Comparison of ENCODE assay signal across 20 cellular contexts in genomic region chr15:61133361-61133760, GRCh38.
A peak's percentile ranks its signal among the peaks of the same experiment; 100 is the strongest.
DNase-seq lines count a peak whose midpoint lies in the region; ATAC-seq, FAIRE-seq and TF ChIP-seq lines count a peak whose summit lies in the region.
"Had no signal": no experiment of that assay in that cellular context is flagged by ENCODE, and none has a peak within 500 bp of the region (broad histone marks: within the 10 kb centered on the region; RNA-seq: fewer than 3 reads in every experiment).

No MANE protein-coding gene starts in this region.

- H3K9ac ChIP-seq in astrocyte (ENCODE audit: low read length) (no peak overlapping the region), mesenchymal stem cell (ENCODE audit: low read length) (peak overlapping the region; percentile 1), skeletal muscle tissue (ENCODE audit: low read depth in 1 of 3, low read length in 3 of 3) (no peak overlapping the region)
- H3K9ac ChIP-seq: BLaER1 treated with 17β-estradiol and CSF1 and Interleukin-3, amounts not matched to agents 10 nM and 100 nM had no signal

- no peaks in the 10 kb centered on the region for H3K36me3 Mint-ChIP-seq in astrocyte (ENCODE audit: low read depth, unreplicated experiment)

- H2BK12ac ChIP-seq in mesenchymal stem cell (ENCODE audit: low read length in 2 of 2): no peak overlapping the region

- H2BK5ac ChIP-seq in mesenchymal stem cell (ENCODE audit: low read depth, low read length, poor library complexity, severe bottlenecking): no peak overlapping the region

- H4K20me1 ChIP-seq in astrocyte (ENCODE audit: insufficient read depth, low read length): peaks cover 12% of the 10 kb centered on the region
- H4K20me1 ChIP-seq: BLaER1 treated with 17β-estradiol and CSF1 and Interleukin-3, amounts not matched to agents 10 nM and 100 nM had no signal

- no peak overlapping the region for H3K14ac ChIP-seq in mesenchymal stem cell (ENCODE audit: low read length in 2 of 2)

- H3K36me3 ChIP-seq in astrocyte (ENCODE audit: insufficient read depth, low read length) (no peaks in the 10 kb centered on the region), mesenchymal stem cell (ENCODE audit: control insufficient read depth in 1 of 2, insufficient read depth in 2 of 2, low read depth in 1 of 2, low read length in 2 of 2) (no peaks in the 10 kb centered on the region), skeletal muscle tissue (ENCODE audit: control insufficient read depth in 3 of 3, insufficient read depth in 3 of 3, low read length in 3 of 3) (no peaks in the 10 kb centered on the region)
- H3K36me3 ChIP-seq: BLaER1 treated with 17β-estradiol and CSF1 and Interleukin-3, amounts not matched to agents 10 nM and 100 nM had no signal

- no peak overlapping the region for H2BK120ac ChIP-seq in mesenchymal stem cell (ENCODE audit: low read depth, low read length)

- no peaks in the 10 kb centered on the region for H3K79me2 ChIP-seq in astrocyte (ENCODE audit: insufficient read depth, low read length)

- H2AK5ac ChIP-seq in mesenchymal stem cell (ENCODE audit: low read length, severe bottlenecking): no peak overlapping the region

- H3K4me1 ChIP-seq in astrocyte (ENCODE audit: insufficient read depth, low read length): no peaks in the 10 kb centered on the region
- H3K4me1 ChIP-seq in mesenchymal stem cell (ENCODE audit: control insufficient read depth, insufficient read depth, low read depth, low read length): no peaks in the 10 kb centered on the region
- peaks cover 4 to 31% (median 17%) of the 10 kb centered on the region in 3 donors for H3K4me1 ChIP-seq in skeletal muscle tissue (ENCODE audit: control insufficient read depth in 3 of 3, insufficient read depth in 3 of 3, low read length in 3 of 3)

- H3K4ac ChIP-seq in mesenchymal stem cell (ENCODE audit: low read depth in 1 of 2, low read length in 2 of 2): no peak overlapping the region

- H4K91ac ChIP-seq in mesenchymal stem cell (ENCODE audit: low read length): no peak overlapping the region

- H3K4me3 ChIP-seq in astrocyte (ENCODE audit: insufficient read depth, low read depth, low read length) (no peak overlapping the region), mesenchymal stem cell (ENCODE audit: insufficient read depth in 1 of 2, low read depth in 1 of 2, low read length in 2 of 2) (peak overlapping the region in 1 of 2 experiments; percentile 36), skeletal muscle tissue (ENCODE audit: low read length in 3 of 3) (no peak overlapping the region)
- H3K4me3 ChIP-seq: BLaER1 treated with 17β-estradiol and CSF1 and Interleukin-3, amounts not matched to agents 10 nM and 100 nM had no signal

- H3K79me1 ChIP-seq in mesenchymal stem cell (replicated peaks; ENCODE audit: low read length, poor library complexity, severe bottlenecking): no peaks in the 10 kb centered on the region

- H2AFZ ChIP-seq in astrocyte (ENCODE audit: low read depth, low read length) (no peak overlapping the region), mesenchymal stem cell (ENCODE audit: low read depth, low read length) (no peak overlapping the region)

- no peaks in the 10 kb centered on the region for H3K27me3 ChIP-seq in astrocyte (ENCODE audit: insufficient read depth, low read length)
- no peaks in the 10 kb centered on the region for H3K27me3 ChIP-seq in mesenchymal stem cell (ENCODE audit: control insufficient read depth in 1 of 2, insufficient read depth in 1 of 2, low read length in 2 of 2)
- no peaks in the 10 kb centered on the region for H3K27me3 ChIP-seq in skeletal muscle tissue (ENCODE audit: control insufficient read depth in 3 of 3, insufficient read depth in 3 of 3, low read length in 3 of 3)
- H3K27me3 ChIP-seq: BLaER1 treated with 17β-estradiol and CSF1 and Interleukin-3, amounts not matched to agents 10 nM and 100 nM had no signal

- H3K4me1 Mint-ChIP-seq in astrocyte (ENCODE audit: low read depth, unreplicated experiment): peaks cover 4% of the 10 kb centered on the region
- H3K4me1 Mint-ChIP-seq: H9 had no signal

- 75% methylated on average over 3 of the region's 7 CpGs for WGBS in mesenchymal stem cell

- no peak overlapping the region for H3K27ac ChIP-seq in astrocyte (ENCODE audit: low read depth, low read length)
- H3K27ac ChIP-seq in mesenchymal stem cell (ENCODE audit: low read length, poor library complexity, severe bottlenecking): no peak overlapping the region
- H3K27ac ChIP-seq in skeletal muscle tissue (ENCODE audit: low read depth, low read length): peak overlapping the region; percentile 21
- no peak overlapping the region for H3K27ac ChIP-seq in substantia nigra (ENCODE audit: low read depth, low read length, poor library complexity, severe bottlenecking)
- H3K27ac ChIP-seq: BLaER1 treated with 17β-estradiol and CSF1 and Interleukin-3, amounts not matched to agents 10 nM and 100 nM had no signal

- no peak for FAIRE-seq in astrocyte (lab: Jason Lieb, UNC)
- FAIRE-seq: G401.6, GM12891, GM19239 had no signal

- H2BK15ac ChIP-seq in mesenchymal stem cell (ENCODE audit: low read depth, poor library complexity, severe bottlenecking): no peak overlapping the region

- no peaks in the 10 kb centered on the region for H3K27me3 Mint-ChIP-seq in astrocyte (ENCODE audit: low read depth, unreplicated experiment)

- H3K9me3 Mint-ChIP-seq in astrocyte (ENCODE audit: unreplicated experiment): no peaks in the 10 kb centered on the region
- H3K9me3 Mint-ChIP-seq: CD4-positive, alpha-beta T cell; H9 had no signal

- ATAC-seq in GM18867 (IDR thresholded peaks at IDR 0.05; ENCODE audit: unreplicated experiment): no peak

- TF ChIP-seq CTCF in astrocyte (IDR thresholded peaks at IDR 0.05; ENCODE audit: insufficient read depth, low read depth, low read length): no peak

- no peak overlapping the region for H3K27ac Mint-ChIP-seq in astrocyte (ENCODE audit: unreplicated experiment)
- H3K27ac Mint-ChIP-seq: CD4-positive, alpha-beta T cell; H9 had no signal

- no peaks in the 10 kb centered on the region for H3K9me3 ChIP-seq in astrocyte (ENCODE audit: insufficient read depth, low read depth, low read length)
- H3K9me3 ChIP-seq in mesenchymal stem cell (ENCODE audit: control insufficient read depth, low read length): no peaks in the 10 kb centered on the region
- H3K9me3 ChIP-seq in skeletal muscle tissue (ENCODE audit: control insufficient read depth in 3 of 3, low read length in 3 of 3): no peaks in the 10 kb centered on the region
- H3K9me3 ChIP-seq: BLaER1 treated with 17β-estradiol and CSF1 and Interleukin-3, amounts not matched to agents 10 nM and 100 nM had no signal

- DNase-seq in Daoy (ENCODE audit: low read depth) (peak; percentile 50), astrocyte (ENCODE audit: low read depth) (peak; percentile 14), mesenchymal stem cell (no peak), NCI-H748 (lab: John Stamatoyannopoulos, UW; ENCODE audit: unreplicated experiment) (no peak), substantia nigra (lab: John Stamatoyannopoulos, UW) (no peak)
- DNase-seq: 8988T; ACHN; Calu3; CD4-positive, alpha-beta T cell; DMS 273 treated with DMSO at 0.1 percent for 48 hours; DMS79; EL; GOT3; H9 had no signal

- H3K4me2 ChIP-seq in astrocyte (ENCODE audit: low read length) (no peak overlapping the region), mesenchymal stem cell (ENCODE audit: low read length, poor library complexity, severe bottlenecking) (no peak overlapping the region)
- H3K4me2 ChIP-seq: BLaER1 treated with 17β-estradiol and CSF1 and Interleukin-3, amounts not matched to agents 10 nM and 100 nM had no signal

- H3K18ac ChIP-seq in mesenchymal stem cell (ENCODE audit: low read depth in 1 of 2, low read length in 2 of 2): no peak overlapping the region

- H4K8ac ChIP-seq in mesenchymal stem cell (ENCODE audit: low read length): no peak overlapping the region

- H3K23ac ChIP-seq in mesenchymal stem cell (ENCODE audit: low read length in 2 of 2): no peak overlapping the region

- H3K4me3 Mint-ChIP-seq in astrocyte (ENCODE audit: unreplicated experiment): no peak overlapping the region
- H3K4me3 Mint-ChIP-seq: CD4-positive, alpha-beta T cell; H9 had no signal

Comparison
In these comparisons a context has a peak if more than half of its experiments do, and no peak if none do; other contexts are left out.
1. DNase-seq: peak in Daoy (single experiment) and astrocyte (single experiment); none in mesenchymal stem cell (single experiment), NCI-H748 (single experiment) and substantia nigra (0 of 49).